In the genomic region with DNA sequence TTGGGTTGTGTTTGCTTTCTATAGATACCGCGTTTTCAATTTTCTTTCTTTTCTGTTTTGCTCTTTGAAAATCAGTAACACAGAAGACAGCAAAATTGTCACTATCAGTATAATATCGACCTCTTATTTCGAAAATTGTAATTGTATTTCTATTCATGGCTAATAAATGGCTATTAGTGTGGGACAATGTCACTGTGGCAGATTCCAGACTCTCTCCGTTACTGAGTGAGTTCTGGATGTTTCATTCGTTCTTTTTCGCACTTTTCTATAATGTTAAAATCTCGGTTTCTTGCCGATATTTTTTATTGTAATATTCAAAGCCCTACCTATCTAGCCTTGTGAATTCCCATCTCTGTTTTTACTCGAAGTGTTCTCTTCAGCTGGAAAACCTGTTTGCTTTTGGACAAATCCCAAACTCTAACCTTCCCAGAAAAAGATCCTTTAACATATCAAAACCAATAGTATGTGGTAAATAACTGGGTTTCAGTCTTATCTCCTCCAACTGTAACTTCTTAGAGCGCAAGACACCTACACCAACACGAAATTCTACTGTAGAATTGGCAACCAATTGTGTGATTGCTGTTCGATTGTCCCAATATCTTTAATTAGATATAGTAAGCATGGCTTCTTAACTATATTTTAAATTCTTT, we compare ENCODE assay signal across 8 cellular contexts. TPM values are rescaled to one million over a fixed set of nuclear protein-coding genes. Genes with fewer than 3 reads are reported as not detected.
A peak's percentile ranks its signal among the peaks of the same experiment; 100 is the strongest.
DNase-seq lines count a peak whose midpoint lies in the region; ATAC-seq lines count a peak whose summit lies in the region.

No MANE protein-coding gene starts in this region.

- H3K36me3 Mint-ChIP-seq in dendritic cell treated with granulocyte-macrophage colony-stimulating factor and Interleukin-4, amounts not matched to agents 40 ng/mL and 50 ng/mL, for 4 days (ENCODE audit: low read depth): peaks cover 16% of the 10 kb centered on the region
- H3K36me3 Mint-ChIP-seq in naive thymus-derived CD8-positive, alpha-beta T cell: peaks cover 0 to 3% (median 3%) of the 10 kb centered on the region in 3 donors

- peaks cover 57% of the 10 kb centered on the region for H3K4me1 Mint-ChIP-seq in dendritic cell treated with granulocyte-macrophage colony-stimulating factor and Interleukin-4, amounts not matched to agents 40 ng/mL and 50 ng/mL, for 4 days (ENCODE audit: low read depth)
- peaks cover 24 to 42% (median 40%) of the 10 kb centered on the region in 4 donors for H3K4me1 Mint-ChIP-seq in naive thymus-derived CD8-positive, alpha-beta T cell

- peak overlapping the region; percentile 99 for H3K4me3 Mint-ChIP-seq in dendritic cell treated with granulocyte-macrophage colony-stimulating factor and Interleukin-4, amounts not matched to agents 40 ng/mL and 50 ng/mL, for 4 days
- peak overlapping the region; percentile 82 to 99 (median 94) for H3K4me3 Mint-ChIP-seq in naive thymus-derived CD8-positive, alpha-beta T cell

- DNase-seq in NCI-H82 treated with DMSO at 0.1 percent for 48 hours (lab: John Stamatoyannopoulos, UW; ENCODE audit: unreplicated experiment) (peak; percentile 53), NCI-H82 (lab: John Stamatoyannopoulos, UW) (no peak), LoVo (ENCODE audit: low spot score) (peak; percentile 11), T-helper 9 cell (no peak), NCI-H187 treated with DMSO at 0.1 percent for 48 hours (lab: John Stamatoyannopoulos, UW) (no peak)
- DNase-seq in naive thymus-derived CD8-positive, alpha-beta T cell: peak in 2 of 10 donors; percentile 11 to 17
- DNase-seq in stimulated activated CD4-positive, alpha-beta T cell treated with anti-CD3 and anti-CD28 coated beads, Interleukin-15, amount 100 ng/mL, for 24 hours: no peak

- peaks cover 22% of the 10 kb centered on the region for H3K27me3 Mint-ChIP-seq in dendritic cell treated with granulocyte-macrophage colony-stimulating factor and Interleukin-4, amounts not matched to agents 40 ng/mL and 50 ng/mL, for 4 days
- H3K27me3 Mint-ChIP-seq in naive thymus-derived CD8-positive, alpha-beta T cell: peaks cover 0 to 9% (median 0%) of the 10 kb centered on the region in 5 donors

- H3K9me3 Mint-ChIP-seq in dendritic cell treated with granulocyte-macrophage colony-stimulating factor and Interleukin-4, amounts not matched to agents 40 ng/mL and 50 ng/mL, for 4 days: no peaks in the 10 kb centered on the region
- H3K9me3 Mint-ChIP-seq in naive thymus-derived CD8-positive, alpha-beta T cell: peaks cover 0 to 7% (median 0%) of the 10 kb centered on the region in 9 donors

- POLR2A ChIA-PET in naive thymus-derived CD8-positive, alpha-beta T cell (lab: Charles Lee): interaction anchor here (0.6 to 2.3 kb wide), 10 partner anchors 10 to 496 kb away, joined by 3 to 13 read pairs (median 4); a partner anchor contains a TSS

- intact Hi-C loops in dendritic cell treated with granulocyte-macrophage colony-stimulating factor and Interleukin-4, amounts not matched to agents 40 ng/mL and 50 ng/mL, for 4 days (cut with micrococcal nuclease): loop anchor here (5.0 to 10.0 kb wide), 2 partner anchors 222 to 261 kb away; a partner anchor contains a TSS

- peak in 1 of 2 donors; percentile 1 for ATAC-seq in naive thymus-derived CD8-positive, alpha-beta T cell

- H3K27ac Mint-ChIP-seq in dendritic cell treated with granulocyte-macrophage colony-stimulating factor and Interleukin-4, amounts not matched to agents 40 ng/mL and 50 ng/mL, for 4 days: peak overlapping the region; percentile 95
- peak overlapping the region; percentile 80 to 100 (median 92) for H3K27ac Mint-ChIP-seq in naive thymus-derived CD8-positive, alpha-beta T cell

RNA-seq across cellular contexts. Expression of a gene that starts 6.0 kb away (rescaled TPM):
- total RNA-seq in naive thymus-derived CD8-positive, alpha-beta T cell: 1 to 10 TPM; 6.9 to 8.3 TPM
- 1 to 10 TPM; 7.9 to 8.9 (median 8.2) TPM for polyA plus RNA-seq in naive thymus-derived CD8-positive, alpha-beta T cell

Comparison
In these comparisons a context has a peak if more than half of its experiments do, and no peak if none do; other contexts are left out.
1. DNase-seq: peak in NCI-H82 treated with DMSO at 0.1 percent for 48 hours (single experiment) and LoVo (single experiment); none in NCI-H82 (single experiment), T-helper 9 cell (single experiment), NCI-H187 treated with DMSO at 0.1 percent for 48 hours (single experiment) and stimulated activated CD4-positive, alpha-beta T cell treated with anti-CD3 and anti-CD28 coated beads, Interleukin-15, amount 100 ng/mL, for 24 hours (single experiment).